8 cellular contexts compared by ENCODE assay signal in the genomic region with DNA sequence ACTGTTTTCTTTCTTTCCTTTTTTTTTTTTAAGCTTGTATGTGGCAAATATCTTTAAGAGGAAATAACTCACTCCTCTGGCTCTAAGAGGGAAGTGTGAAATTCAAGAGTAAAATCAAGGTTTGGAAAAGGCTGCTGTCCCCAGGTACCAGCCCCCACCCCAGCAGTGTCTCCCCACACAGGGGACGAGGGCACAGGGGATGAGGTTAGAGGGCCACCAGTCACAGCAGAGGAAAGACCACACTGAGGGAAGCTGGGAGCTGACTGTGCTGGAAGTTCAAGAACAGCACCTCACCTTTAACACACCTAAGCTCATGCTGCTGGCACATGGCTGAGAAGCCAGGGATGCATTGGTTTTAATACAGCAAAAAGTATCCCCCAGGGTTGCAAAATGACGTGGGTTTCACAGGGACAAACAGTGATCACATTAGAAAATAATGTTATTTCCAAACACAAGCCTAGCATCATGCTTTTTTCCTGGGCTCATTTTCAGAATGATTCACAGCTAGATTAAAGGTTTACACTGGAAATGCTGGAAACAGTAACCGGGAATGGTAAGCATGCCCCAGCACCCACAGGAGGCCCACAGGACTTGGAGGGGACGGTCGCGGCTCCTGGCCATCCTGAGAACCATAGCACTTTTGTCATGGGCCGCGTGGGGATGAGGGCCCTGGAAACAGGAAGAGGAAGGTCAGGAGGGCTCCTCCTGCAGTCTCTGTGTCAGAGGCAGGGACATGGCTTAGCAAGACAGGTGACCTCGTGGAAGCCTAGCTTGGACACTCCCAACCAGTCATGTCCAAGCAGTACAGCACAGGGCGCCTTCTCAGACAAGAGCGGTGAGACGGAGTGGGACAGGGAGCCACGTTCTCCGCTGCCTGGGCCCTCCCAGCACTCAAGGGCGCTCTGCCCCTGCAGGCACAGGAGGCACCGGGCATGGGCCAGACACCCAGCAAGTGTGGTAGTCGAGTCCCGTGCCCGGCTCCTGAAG. TPM values are rescaled to one million over a fixed set of nuclear protein-coding genes. Genes with fewer than 3 reads are reported as not detected.
DNase-seq lines count a peak whose midpoint lies in the region; ATAC-seq and TF ChIP-seq lines count a peak whose summit lies in the region.

No MANE protein-coding gene starts in this region.

- H3K36me3 ChIP-seq in gastroesophageal sphincter = peaks cover 0 to 62% of the 10 kb centered on the region in 2 donors

- H3K4me3 Mint-ChIP-seq in T-helper 17 cell = no peak overlapping the region
- H3K4me3 Mint-ChIP-seq in progenitor cell of endocrine pancreas (ENCODE audit: low read depth) = no peak overlapping the region

- H3K9me3 Mint-ChIP-seq in progenitor cell of endocrine pancreas (ENCODE audit: low read depth) = no peaks in the 10 kb centered on the region

- no peak overlapping the region for H3K27ac ChIP-seq in gastroesophageal sphincter

- H3K4me1 Mint-ChIP-seq in T-helper 17 cell = peaks cover 29% of the 10 kb centered on the region
- H3K4me1 Mint-ChIP-seq in progenitor cell of endocrine pancreas (ENCODE audit: low read depth) = peaks cover 18% of the 10 kb centered on the region

- TF ChIP-seq EP300 in gastroesophageal sphincter (IDR thresholded peaks at IDR 0.05) = no peak

- 78 to 80% methylated on average over 4 to 7 of the region's 19 CpGs for WGBS in gastroesophageal sphincter (ENCODE audit: low coverage in 1 of 2), 2 donors

- no peak for ATAC-seq in T-helper 17 cell
- peak; percentile 22 for ATAC-seq in gastroesophageal sphincter
- no peak for ATAC-seq in HG02759 (IDR thresholded peaks at IDR 0.05; ENCODE audit: unreplicated experiment)
- ATAC-seq in GM18502 (IDR thresholded peaks at IDR 0.05; ENCODE audit: poor library complexity, unreplicated experiment) = no peak

- H3K27me3 Mint-ChIP-seq in T-helper 17 cell (no peaks in the 10 kb centered on the region), progenitor cell of endocrine pancreas (peaks cover 3% of the 10 kb centered on the region)

- no peaks in the 10 kb centered on the region for H3K36me3 Mint-ChIP-seq in T-helper 17 cell (ENCODE audit: low read depth)
- peaks cover 1% of the 10 kb centered on the region for H3K36me3 Mint-ChIP-seq in progenitor cell of endocrine pancreas (ENCODE audit: insufficient read depth)

- no peaks in the 10 kb centered on the region for H3K27me3 ChIP-seq in gastroesophageal sphincter

- TF ChIP-seq CTCF in gastroesophageal sphincter (IDR thresholded peaks at IDR 0.05) = no peak
- TF ChIP-seq CTCF in progenitor cell of endocrine pancreas (IDR thresholded peaks at IDR 0.05; ENCODE audit: unreplicated experiment) = no peak

- H3K9me3 ChIP-seq in T-helper 17 cell (ENCODE audit: control insufficient read depth, low read length, poor library complexity, severe bottlenecking) = no peaks in the 10 kb centered on the region
- no peaks in the 10 kb centered on the region for H3K9me3 ChIP-seq in gastroesophageal sphincter

- peaks cover 0 to 12% (median 4%) of the 10 kb centered on the region in 3 donors for H3K4me1 ChIP-seq in gastroesophageal sphincter

- H3K4me3 ChIP-seq in gastroesophageal sphincter = no peak overlapping the region

- H3K27ac Mint-ChIP-seq in T-helper 17 cell (no peak overlapping the region), progenitor cell of endocrine pancreas (no peak overlapping the region)

- no peak for TF ChIP-seq POLR2A in gastroesophageal sphincter (IDR thresholded peaks at IDR 0.05)

- DNase-seq in DMS53 (lab: John Stamatoyannopoulos, UW) (peak; percentile 81), T-helper 17 cell (peak in 2 of 3 donors; percentile 1 to 7), progenitor cell of endocrine pancreas (ENCODE audit: low spot score, unreplicated experiment) (peak; percentile 1), NCI-H526 treated with DMSO at 0.1 percent for 48 hours (lab: John Stamatoyannopoulos, UW) (no peak), COLO829 (ENCODE audit: low spot score) (no peak)

RNA-seq across cellular contexts. Expression of a gene that starts 6.9 kb away (rescaled TPM):
- total RNA-seq in T-helper 17 cell (10 to 100 TPM; 23.4 to 24.8 TPM), gastroesophageal sphincter (10 to 100 TPM; 20.3 to 52.6 (median 31.8) TPM), progenitor cell of endocrine pancreas (73.3 and 76.4 TPM in 2 replicates)

Comparison
In these comparisons a context has a peak if more than half of its experiments do, and no peak if none do; other contexts are left out.
1. DNase-seq: peak in DMS53 (single experiment), T-helper 17 cell (2 of 3) and progenitor cell of endocrine pancreas (single experiment); none in NCI-H526 treated with DMSO at 0.1 percent for 48 hours (single experiment) and COLO829 (single experiment).